1 cellular context compared by ENCODE assay signal in genomic region chr16:57384248-57385070, GRCh38.
TF ChIP-seq lines count a peak whose summit lies in the region.

No MANE protein-coding gene starts in this region.

TF ChIP-seq in HepG2, 621 proteins besides CTCF, POLR2A, EP300 and RAD21 (continued from another document and continues in another):
- TF ChIP-seq KAT7 (CRISPR knock-in tag; IDR thresholded peaks at IDR 0.05; ENCODE audit: borderline replicate concordance) (no peak), AHDC1 (CRISPR knock-in tag; IDR thresholded peaks at IDR 0.05; ENCODE audit: borderline replicate concordance) (peak; percentile 63; the same call in 1 of the 2 replicates), ZNF660 (CRISPR knock-in tag; IDR thresholded peaks at IDR 0.05; ENCODE audit: borderline replicate concordance, low read depth) (no peak), BCL3 (CRISPR knock-in tag; IDR thresholded peaks at IDR 0.05) (0 out of 2 replicates have a peak, but pooled peaks have one; percentile 28), NFE2L1 (CRISPR knock-in tag; IDR thresholded peaks at IDR 0.05; ENCODE audit: borderline replicate concordance) (no peak), ATF3 (CRISPR knock-in tag; IDR thresholded peaks at IDR 0.05) (0 out of 2 replicates have a peak, but pooled peaks have one; percentile 7), ZNF350 (CRISPR knock-in tag; IDR thresholded peaks at IDR 0.05; ENCODE audit: borderline replicate concordance, low read depth) (peak; percentile 70; the same call in 1 of the 2 replicates), HNRNPH1 (optimal IDR thresholded peaks at IDR 0.05; ENCODE audit: low read depth, low read length) (no peak), DNMT3B (CRISPR knock-in tag; conservative IDR thresholded peaks at IDR 0.05) (0 out of 2 replicates have a peak, but pooled peaks have one; percentile 64), ZSCAN20 (CRISPR knock-in tag; IDR thresholded peaks at IDR 0.05; ENCODE audit: borderline replicate concordance) (no peak), SNAPC4 (CRISPR knock-in tag; IDR thresholded peaks at IDR 0.05) (peak; percentile 83; the same call in 1 of the 2 replicates), CAMTA2 (CRISPR knock-in tag; IDR thresholded peaks at IDR 0.05; ENCODE audit: borderline replicate concordance) (peak; percentile 92), BATF2 (CRISPR knock-in tag; IDR thresholded peaks at IDR 0.05) (peak; percentile 70; the same call in 1 of the 2 replicates), IRF9 (CRISPR knock-in tag; IDR thresholded peaks at IDR 0.05; ENCODE audit: borderline replicate concordance) (peak; percentile 66; the same call in 1 of the 2 replicates), FOSL1 (CRISPR knock-in tag; IDR thresholded peaks at IDR 0.05; ENCODE audit: borderline replicate concordance) (no peak), ZNF740 (CRISPR knock-in tag; IDR thresholded peaks at IDR 0.05) (0 out of 2 replicates have a peak, but pooled peaks have one; percentile 33), HNF4G (IDR thresholded peaks at IDR 0.05; ENCODE audit: borderline replicate concordance, low read depth, low read length) (no peak), HNF4G (CRISPR knock-in tag; IDR thresholded peaks at IDR 0.05; ENCODE audit: borderline replicate concordance, low read depth) (peak; percentile 40; the same call in 1 of the 2 replicates), ZNF205 (CRISPR knock-in tag; IDR thresholded peaks at IDR 0.05) (0 out of 2 replicates have a peak, but pooled peaks have one; percentile 16), ZNF781 (CRISPR knock-in tag; IDR thresholded peaks at IDR 0.05; ENCODE audit: borderline replicate concordance, not compliant biosample characterization) (no peak), ZNF576 (CRISPR knock-in tag; IDR thresholded peaks at IDR 0.05) (peak; percentile 95), ZNF121 (CRISPR knock-in tag; IDR thresholded peaks at IDR 0.05) (no peak), KDM1A (CRISPR knock-in tag; IDR thresholded peaks at IDR 0.05) (no peak), MXI1 (IDR thresholded peaks at IDR 0.05; ENCODE audit: borderline replicate concordance, low read depth, low read length) (no peak), SP4 (CRISPR knock-in tag; IDR thresholded peaks at IDR 0.05) (peak; percentile 55), SIN3A (IDR thresholded peaks at IDR 0.05; ENCODE audit: borderline replicate concordance, low read depth, low read length) (no peak), HBP1 (CRISPR knock-in tag; IDR thresholded peaks at IDR 0.05; ENCODE audit: low read depth) (0 out of 2 replicates have a peak, but pooled peaks have one; percentile 42), GABPA (IDR thresholded peaks at IDR 0.05; ENCODE audit: low read depth, low read length) (no peak), GABPA (CRISPR knock-in tag; IDR thresholded peaks at IDR 0.05; ENCODE audit: low read depth) (0 out of 2 replicates have a peak, but pooled peaks have one; percentile 5), ZNF7 (CRISPR knock-in tag; IDR thresholded peaks at IDR 0.05) (0 out of 2 replicates have a peak, but pooled peaks have one; percentile 2), NR2F6 (IDR thresholded peaks at IDR 0.05) (peak; percentile 5; the same call in 1 of the 2 replicates), NR2F6 (CRISPR knock-in tag; IDR thresholded peaks at IDR 0.05) (no peak), ZFY (CRISPR knock-in tag; IDR thresholded peaks at IDR 0.05) (peak; percentile 26; the same call in 1 of the 2 replicates), ZNF563 (CRISPR knock-in tag; IDR thresholded peaks at IDR 0.05) (no peak), GRHL1 (CRISPR knock-in tag; conservative IDR thresholded peaks at IDR 0.05) (no peak), IRF2 (CRISPR knock-in tag; IDR thresholded peaks at IDR 0.05) (no peak), ATF5 (CRISPR knock-in tag; IDR thresholded peaks at IDR 0.05; ENCODE audit: low read depth) (no peak), ZNF275 (CRISPR knock-in tag; IDR thresholded peaks at IDR 0.05; ENCODE audit: borderline replicate concordance) (peak; percentile 71; the same call in 1 of the 2 replicates)
